17 cellular contexts compared by ENCODE assay signal in genomic region chr7:41205600-41205999, GRCh38.
A peak's percentile ranks its signal among the peaks of the same experiment; 100 is the strongest.
DNase-seq lines count a peak whose midpoint lies in the region; ATAC-seq lines count a peak whose summit lies in the region.
"Had no signal": no experiment of that assay in that cellular context is flagged by ENCODE, and none has a peak within 500 bp of the region (broad histone marks: within the 10 kb centered on the region; RNA-seq: fewer than 3 reads in every experiment).

No MANE protein-coding gene starts in this region.

- intact Hi-C loops in activated T-helper 1 cell treated with anti-CD3 and anti-CD28 coated beads, Interleukin-12 subunit alpha, Interleukin-12 subunit beta, Interleukin-2, Interleukin-4 antibody, amounts not matched to agents 30 ng/mL and 10 ng/mL and 1 ng/mL, durations not matched to agents 14 hours and 24 hours and 36 hours (cut with micrococcal nuclease), result no loop called here

- ATAC-seq in GM18508 (IDR thresholded peaks at IDR 0.05; ENCODE audit: insufficient read depth, unreplicated experiment) (peak; percentile 80), GM19468 (IDR thresholded peaks at IDR 0.05; ENCODE audit: extremely low read depth, unreplicated experiment) (peak; percentile 38), HG02852 (IDR thresholded peaks at IDR 0.05; ENCODE audit: unreplicated experiment) (peak; percentile 92), HG03565 (IDR thresholded peaks at IDR 0.05; ENCODE audit: unreplicated experiment) (peak; percentile 74), HG03139 (IDR thresholded peaks at IDR 0.05; ENCODE audit: unreplicated experiment) (no peak)
- no peak for ATAC-seq in activated CD4-positive, CD25-positive, alpha-beta regulatory T cell treated with anti-CD3 and anti-CD28 coated beads, Interleukin-2, amount 50 U/mL, for 24 hours
- ATAC-seq: activated T-cell treated with anti-CD3 and anti-CD28 coated beads, Interleukin-2, amount 50 U/mL, for 72 hours had no signal

- H3K4me3 Mint-ChIP-seq in activated T-helper 1 cell treated with anti-CD3 and anti-CD28 coated beads, Interleukin-12 subunit alpha, Interleukin-12 subunit beta, Interleukin-2, Interleukin-4 antibody, amounts not matched to agents 30 ng/mL and 10 ng/mL and 1 ng/mL, durations not matched to agents 14 hours and 24 hours and 36 hours, result no peak overlapping the region
- H3K4me3 Mint-ChIP-seq: activated B cell treated with CpG ODN at 0.5 μM for 24 hours; activated T-cell treated with anti-CD3 and anti-CD28 coated beads, Interleukin-2, amount 50 U/mL, for 72 hours had no signal

- no peaks in the 10 kb centered on the region for H3K36me3 Mint-ChIP-seq in activated T-helper 1 cell treated with anti-CD3 and anti-CD28 coated beads, Interleukin-12 subunit alpha, Interleukin-12 subunit beta, Interleukin-2, Interleukin-4 antibody, amounts not matched to agents 30 ng/mL and 10 ng/mL and 1 ng/mL, durations not matched to agents 14 hours and 24 hours and 36 hours (ENCODE audit: low read depth)

- H3K27me3 Mint-ChIP-seq in activated T-helper 1 cell treated with anti-CD3 and anti-CD28 coated beads, Interleukin-12 subunit alpha, Interleukin-12 subunit beta, Interleukin-2, Interleukin-4 antibody, amounts not matched to agents 30 ng/mL and 10 ng/mL and 1 ng/mL, durations not matched to agents 14 hours and 24 hours and 36 hours (ENCODE audit: insufficient read depth), result no peaks in the 10 kb centered on the region
- H3K27me3 Mint-ChIP-seq: activated B cell treated with CpG ODN at 0.5 μM for 24 hours had no signal

- H3K27ac Mint-ChIP-seq in activated T-helper 1 cell treated with anti-CD3 and anti-CD28 coated beads, Interleukin-12 subunit alpha, Interleukin-12 subunit beta, Interleukin-2, Interleukin-4 antibody, amounts not matched to agents 30 ng/mL and 10 ng/mL and 1 ng/mL, durations not matched to agents 14 hours and 24 hours and 36 hours, result no peak overlapping the region
- H3K27ac Mint-ChIP-seq: activated B cell treated with CpG ODN at 0.5 μM for 24 hours; activated T-cell treated with anti-CD3 and anti-CD28 coated beads, Interleukin-2, amount 50 U/mL, for 72 hours had no signal

- H3K4me1 Mint-ChIP-seq in activated T-helper 1 cell treated with anti-CD3 and anti-CD28 coated beads, Interleukin-12 subunit alpha, Interleukin-12 subunit beta, Interleukin-2, Interleukin-4 antibody, amounts not matched to agents 30 ng/mL and 10 ng/mL and 1 ng/mL, durations not matched to agents 14 hours and 24 hours and 36 hours (ENCODE audit: low read depth), result no peaks in the 10 kb centered on the region

- no peak for DNase-seq in NCI-H345 treated with DMSO at 0.1 percent for 48 hours (lab: John Stamatoyannopoulos, UW; ENCODE audit: unreplicated experiment)
- DNase-seq in activated T-helper 1 cell treated with anti-CD3 and anti-CD28 coated beads, Interleukin-12 subunit alpha, Interleukin-12 subunit beta, Interleukin-2, Interleukin-4 antibody, amounts not matched to agents 30 ng/mL and 10 ng/mL and 1 ng/mL, durations not matched to agents 14 hours and 24 hours and 36 hours (ENCODE audit: low spot score), result no peak
- DNase-seq: activated B cell treated with CpG ODN at 0.5 μM for 24 hours; activated T-cell treated with anti-CD3 and anti-CD28 coated beads, Interleukin-2, amount 50 U/mL, for 72 hours; EL; foreskin fibroblast; GOT3; NCI-H1436; retina; SJCRH30; stimulated activated CD4-positive, alpha-beta T cell treated with anti-CD3 and anti-CD28 coated beads, Interleukin-4, amount 100 ng/mL, for 4 hours had no signal

- no peaks in the 10 kb centered on the region for H3K9me3 Mint-ChIP-seq in activated T-helper 1 cell treated with anti-CD3 and anti-CD28 coated beads, Interleukin-12 subunit alpha, Interleukin-12 subunit beta, Interleukin-2, Interleukin-4 antibody, amounts not matched to agents 30 ng/mL and 10 ng/mL and 1 ng/mL, durations not matched to agents 14 hours and 24 hours and 36 hours
- H3K9me3 Mint-ChIP-seq: activated B cell treated with CpG ODN at 0.5 μM for 24 hours had no signal

Comparison
In these comparisons a context has a peak if more than half of its experiments do, and no peak if none do; other contexts are left out.
1. ATAC-seq: peak in GM18508 (single experiment), GM19468 (single experiment), HG02852 (single experiment) and HG03565 (single experiment); none in activated CD4-positive, CD25-positive, alpha-beta regulatory T cell treated with anti-CD3 and anti-CD28 coated beads, Interleukin-2, amount 50 U/mL, for 24 hours (0 of 2) and HG03139 (single experiment).